14 cellular contexts compared by ENCODE assay signal in genomic region chr6:32623693-32624092, GRCh38. TPM values are rescaled to one million over a fixed set of nuclear protein-coding genes. Genes with fewer than 3 reads are reported as not detected.
A peak's percentile ranks its signal among the peaks of the same experiment; 100 is the strongest.
DNase-seq lines count a peak whose midpoint lies in the region; ATAC-seq and TF ChIP-seq lines count a peak whose summit lies in the region.
"Had no signal": no experiment of that assay in that cellular context is flagged by ENCODE, and none has a peak within 500 bp of the region (broad histone marks: within the 10 kb centered on the region; RNA-seq: fewer than 3 reads in every experiment).

No MANE protein-coding gene starts in this region.

- intact Hi-C loops in upper lobe of right lung (cut with DNase I): no loop called here
- intact Hi-C loops in left cardiac atrium (cut with DNase I): no loop called here

- H3K27ac Mint-ChIP-seq in activated naive CD4-positive, alpha-beta T cell treated with anti-CD3 and anti-CD28 coated beads, Interleukin-2, amount 50 U/mL, for 24 hours: peak overlapping the region; percentile 30
- H3K27ac Mint-ChIP-seq in activated naive CD8-positive, alpha-beta T cell treated with anti-CD3 and anti-CD28 coated beads, Interleukin-2, amount 10 ng/mL, durations not matched to agents 7 days and 5 days: peak overlapping the region; percentile 85

- H3K27me3 Mint-ChIP-seq in activated naive CD4-positive, alpha-beta T cell treated with anti-CD3 and anti-CD28 coated beads, Interleukin-2, amount 50 U/mL, for 24 hours: no peaks in the 10 kb centered on the region
- H3K27me3 Mint-ChIP-seq in activated naive CD8-positive, alpha-beta T cell treated with anti-CD3 and anti-CD28 coated beads, Interleukin-2, amount 10 ng/mL, durations not matched to agents 7 days and 5 days: no peaks in the 10 kb centered on the region

- H3K36me3 ChIP-seq in upper lobe of right lung: no peaks in the 10 kb centered on the region
- H3K36me3 ChIP-seq: heart right ventricle, MG63, SJCRH30 had no signal

- H3K36me3 Mint-ChIP-seq in activated naive CD4-positive, alpha-beta T cell treated with anti-CD3 and anti-CD28 coated beads, Interleukin-2, amount 50 U/mL, for 24 hours: no peaks in the 10 kb centered on the region
- H3K36me3 Mint-ChIP-seq in activated naive CD8-positive, alpha-beta T cell treated with anti-CD3 and anti-CD28 coated beads, Interleukin-2, amount 10 ng/mL, durations not matched to agents 7 days and 5 days: peaks cover 4% of the 10 kb centered on the region

- H3K4me3 Mint-ChIP-seq in activated naive CD4-positive, alpha-beta T cell treated with anti-CD3 and anti-CD28 coated beads, Interleukin-2, amount 50 U/mL, for 24 hours: peak overlapping the region; percentile 55
- peak overlapping the region; percentile 72 for H3K4me3 Mint-ChIP-seq in activated naive CD8-positive, alpha-beta T cell treated with anti-CD3 and anti-CD28 coated beads, Interleukin-2, amount 10 ng/mL, durations not matched to agents 7 days and 5 days

- H3K9me3 ChIP-seq in upper lobe of right lung: no peaks in the 10 kb centered on the region
- H3K9me3 ChIP-seq: MG63, SJCRH30 had no signal

- H3K4me3 ChIP-seq in NB4 (ENCODE audit: low read depth, low read length): no peak overlapping the region
- H3K4me3 ChIP-seq in upper lobe of right lung: no peak overlapping the region
- H3K4me3 ChIP-seq: heart right ventricle, MG63, SJCRH30 had no signal

- no peaks in the 10 kb centered on the region for H3K4me1 ChIP-seq in upper lobe of right lung
- H3K4me1 ChIP-seq: parathyroid adenoma, SJCRH30 had no signal

- TF ChIP-seq CTCF in NB4 (IDR thresholded peaks at IDR 0.05; ENCODE audit: low read depth, low read length) (no peak), upper lobe of right lung (IDR thresholded peaks at IDR 0.05) (no peak)

- H3K27ac ChIP-seq in upper lobe of right lung: peak overlapping the region; percentile 70
- H3K27ac ChIP-seq: parathyroid adenoma, SJCRH30 had no signal

- POLR2A ChIA-PET in activated naive CD8-positive, alpha-beta T cell treated with anti-CD3 and anti-CD28 coated beads, Interleukin-2, amount 10 ng/mL, durations not matched to agents 7 days and 5 days (lab: Charles Lee): interaction anchor here (1.9 to 2.0 kb wide), 2 partner anchors 14 to 43 kb away, joined by 5 read pairs; partner anchors contain the start of gene HLA-DQB1

- H3K9me3 Mint-ChIP-seq in activated naive CD4-positive, alpha-beta T cell treated with anti-CD3 and anti-CD28 coated beads, Interleukin-2, amount 50 U/mL, for 24 hours: no peaks in the 10 kb centered on the region
- H3K9me3 Mint-ChIP-seq in activated naive CD8-positive, alpha-beta T cell treated with anti-CD3 and anti-CD28 coated beads, Interleukin-2, amount 10 ng/mL, durations not matched to agents 7 days and 5 days: peaks cover 6% of the 10 kb centered on the region

- DNase-seq in activated naive CD4-positive, alpha-beta T cell treated with anti-CD3 and anti-CD28 coated beads, Interleukin-2, amount 50 U/mL, for 16 hours: no peak
- DNase-seq in NB4 (ENCODE audit: low read depth): peak; percentile 69
- DNase-seq in activated naive CD8-positive, alpha-beta T cell treated with anti-CD3 and anti-CD28 coated beads, Interleukin-2, amount 10 ng/mL, durations not matched to agents 7 days and 5 days: no peak
- DNase-seq in upper lobe of right lung: no peak
- DNase-seq in NCI-H1930 (lab: John Stamatoyannopoulos, UW): no peak
- DNase-seq in left cardiac atrium: no peak
- no peak for DNase-seq in activated effector memory CD4-positive, alpha-beta T cell treated with Interleukin-2 at 50 U/mL for 16 hours
- DNase-seq: activated gamma-delta T cell treated with Interleukin-2 at 50 U/mL for 16 hours, heart right ventricle, MG63, NCI-H446, SJCRH30 had no signal

- no peaks in the 10 kb centered on the region for H3K27me3 ChIP-seq in upper lobe of right lung
- H3K27me3 ChIP-seq: heart right ventricle, MG63, SJCRH30 had no signal

- TF ChIP-seq POLR2A in NB4 (IDR thresholded peaks at IDR 0.05; ENCODE audit: extremely low read depth, insufficient read length): no peak

- H3K4me1 Mint-ChIP-seq in activated naive CD4-positive, alpha-beta T cell treated with anti-CD3 and anti-CD28 coated beads, Interleukin-2, amount 50 U/mL, for 24 hours: peaks cover 51% of the 10 kb centered on the region
- peaks cover 40% of the 10 kb centered on the region for H3K4me1 Mint-ChIP-seq in activated naive CD8-positive, alpha-beta T cell treated with anti-CD3 and anti-CD28 coated beads, Interleukin-2, amount 10 ng/mL, durations not matched to agents 7 days and 5 days

- no peak for ATAC-seq in activated naive CD8-positive, alpha-beta T cell treated with anti-CD3 and anti-CD28 coated beads, Interleukin-2, amount 10 ng/mL, durations not matched to agents 7 days and 5 days (ENCODE audit: low read depth)
- ATAC-seq in upper lobe of right lung (peak; percentile 69), left cardiac atrium (no peak)

RNA-seq across cellular contexts. Expression of gene HLA-DQA1, which starts 13.5 kb away (rescaled TPM):
- total RNA-seq in activated naive CD8-positive, alpha-beta T cell treated with anti-CD3 and anti-CD28 coated beads, Interleukin-2, amount 10 ng/mL, durations not matched to agents 7 days and 5 days: 1 to 10 TPM; 3.9 to 4.6 TPM
- 111 TPM for total RNA-seq in upper lobe of right lung
- total RNA-seq in left cardiac atrium: 1 to 10 TPM; 7.7 to 8.3 TPM
- total RNA-seq: SJCRH30 had no signal

RNA-seq across cellular contexts. Expression of gene HLA-DRB1, which starts 34.0 kb away (rescaled TPM):
- 10 to 100 TPM; 11.8 to 12.1 TPM for total RNA-seq in activated naive CD8-positive, alpha-beta T cell treated with anti-CD3 and anti-CD28 coated beads, Interleukin-2, amount 10 ng/mL, durations not matched to agents 7 days and 5 days
- total RNA-seq in upper lobe of right lung (335 TPM), left cardiac atrium (10 to 100 TPM; 45.9 to 90.4 TPM)
- total RNA-seq: SJCRH30 had no signal

RNA-seq across cellular contexts. Expression of gene HLA-DQB1, which starts 42.8 kb away (rescaled TPM):
- total RNA-seq in activated naive CD8-positive, alpha-beta T cell treated with anti-CD3 and anti-CD28 coated beads, Interleukin-2, amount 10 ng/mL, durations not matched to agents 7 days and 5 days: 10 to 100 TPM; 16.5 to 19.0 TPM
- 94.9 TPM for total RNA-seq in upper lobe of right lung
- total RNA-seq in left cardiac atrium: 10 to 100 TPM in 1 of 2 donors, 1 to 10 TPM in 1; 4.6 to 15.3 TPM
- total RNA-seq: SJCRH30 had no signal

Comparison
In these comparisons a context has a peak if more than half of its experiments do, and no peak if none do; other contexts are left out.
1. RNA of gene HLA-DQA1, which starts 13.5 kb away (total RNA-seq): 111 TPM in upper lobe of right lung (single experiment); 7.7 to 8.3 TPM in left cardiac atrium and 3.9 to 4.6 TPM in activated naive CD8-positive, alpha-beta T cell treated with anti-CD3 and anti-CD28 coated beads, Interleukin-2, amount 10 ng/mL, durations not matched to agents 7 days and 5 days; every median in the first group is over 10 times any median in the second.